8 cellular contexts compared by ENCODE assay signal in genomic region chr22:25447689-25448434, GRCh38.
A peak's percentile ranks its signal among the peaks of the same experiment; 100 is the strongest.
DNase-seq lines count a peak whose midpoint lies in the region; ATAC-seq and TF ChIP-seq lines count a peak whose summit lies in the region.

No MANE protein-coding gene starts in this region.

- 7% methylated on average over 28 of the region's 30 CpGs for WGBS in HUES64

- intact Hi-C loops in Calu3 (cut with micrococcal nuclease; ENCODE audit: unreplicated experiment) = loop anchor here (2.0 kb wide), 1 partner anchor 45 kb away; no protein-coding TSS in a partner anchor

- H3K4me3 ChIP-seq in HUES64 (ENCODE audit: low read length) = peak overlapping the region; percentile 78
- peak overlapping the region; percentile 82 to 84 for H3K4me3 ChIP-seq in muscle layer of duodenum (ENCODE audit: low read depth in 1 of 2, low read length in 2 of 2)

- peaks cover 11% of the 10 kb centered on the region for H3K4me1 ChIP-seq in HUES64 (ENCODE audit: insufficient read depth, low read length)
- peaks cover 0 to 42% of the 10 kb centered on the region in 2 donors for H3K4me1 ChIP-seq in muscle layer of duodenum (ENCODE audit: control insufficient read depth in 1 of 2, insufficient read depth in 2 of 2, low read length in 2 of 2)

- peak overlapping the region; percentile 79 for H3K9ac ChIP-seq in HUES64 (ENCODE audit: low read depth, low read length)

- peak overlapping the region; percentile 3 for H3K27ac Mint-ChIP-seq in Calu3 (ENCODE audit: unreplicated experiment)

- no peaks in the 10 kb centered on the region for H3K9me3 ChIP-seq in HUES64 (ENCODE audit: insufficient read depth, low read depth, low read length)
- H3K9me3 ChIP-seq in muscle layer of duodenum (ENCODE audit: control insufficient read depth in 1 of 2, low read length in 2 of 2) = no peaks in the 10 kb centered on the region

- H3K4me1 Mint-ChIP-seq in Calu3 (ENCODE audit: low read depth, unreplicated experiment) = peaks cover 28% of the 10 kb centered on the region

- peaks cover 23% of the 10 kb centered on the region for H3K36me3 Mint-ChIP-seq in Calu3 (ENCODE audit: insufficient read depth, unreplicated experiment)

- DNase-seq in Calu3 (peak; percentile 90), OCI-M1 (lab: John Stamatoyannopoulos, UW) (peak; percentile 100)
- DNase-seq in activated T-cell treated with anti-CD3 and anti-CD28 coated beads, Interleukin-2, amount 50 U/mL, for 1 hour = peak; percentile 88
- peak; percentile 85 for DNase-seq in stimulated activated CD8-positive, alpha-beta memory T cell treated with anti-CD3 and anti-CD28 coated beads, Interleukin-7, amount 100 ng/mL, for 24 hours (ENCODE audit: low read depth)

- no TSS peak for BruUV-seq in Calu3 (replicated peaks; lab: Mats Ljungman, UMichigan)

- H3K27ac ChIP-seq in HUES64 (ENCODE audit: low read depth, low read length) (no peak overlapping the region), muscle layer of duodenum (ENCODE audit: low read length) (peak overlapping the region; percentile 75)

- peak; percentile 95 for TF ChIP-seq CTCF in Calu3 (IDR thresholded peaks at IDR 0.05; ENCODE audit: unreplicated experiment)

- H3K36me3 ChIP-seq in HUES64 (ENCODE audit: insufficient read depth, low read length) = peaks cover 1% of the 10 kb centered on the region; the same call in 1 of the 2 replicates
- H3K36me3 ChIP-seq in muscle layer of duodenum (ENCODE audit: control insufficient read depth in 1 of 2, insufficient read depth in 2 of 2, low read length in 2 of 2) = no peaks in the 10 kb centered on the region

- no peaks in the 10 kb centered on the region for H3K27me3 Mint-ChIP-seq in Calu3 (ENCODE audit: unreplicated experiment)

- ATAC-seq in GM21367 (IDR thresholded peaks at IDR 0.05; ENCODE audit: unreplicated experiment) = peak; percentile 80
- ATAC-seq in esophagus mucosa = peak; percentile 99

- H3K9me3 Mint-ChIP-seq in Calu3 (ENCODE audit: low read depth, unreplicated experiment) = no peaks in the 10 kb centered on the region

- peak overlapping the region; percentile 63 for H3K4me3 Mint-ChIP-seq in Calu3 (ENCODE audit: low read depth, unreplicated experiment)

- CTCF ChIA-PET in Calu3 (lab: Charles Lee) = interaction anchor here (0.6 to 1.8 kb wide), 6 partner anchors 10 to 1590 kb away, joined by 3 to 7 read pairs (median 4); partner anchors contain the start of gene SLC2A11

- H3K27me3 ChIP-seq in HUES64 (ENCODE audit: insufficient read depth, low read length) (no peaks in the 10 kb centered on the region), muscle layer of duodenum (ENCODE audit: low read depth, low read length) (no peaks in the 10 kb centered on the region)
